Comparison of ENCODE assay signal across 8 cellular contexts in the genomic region with DNA sequence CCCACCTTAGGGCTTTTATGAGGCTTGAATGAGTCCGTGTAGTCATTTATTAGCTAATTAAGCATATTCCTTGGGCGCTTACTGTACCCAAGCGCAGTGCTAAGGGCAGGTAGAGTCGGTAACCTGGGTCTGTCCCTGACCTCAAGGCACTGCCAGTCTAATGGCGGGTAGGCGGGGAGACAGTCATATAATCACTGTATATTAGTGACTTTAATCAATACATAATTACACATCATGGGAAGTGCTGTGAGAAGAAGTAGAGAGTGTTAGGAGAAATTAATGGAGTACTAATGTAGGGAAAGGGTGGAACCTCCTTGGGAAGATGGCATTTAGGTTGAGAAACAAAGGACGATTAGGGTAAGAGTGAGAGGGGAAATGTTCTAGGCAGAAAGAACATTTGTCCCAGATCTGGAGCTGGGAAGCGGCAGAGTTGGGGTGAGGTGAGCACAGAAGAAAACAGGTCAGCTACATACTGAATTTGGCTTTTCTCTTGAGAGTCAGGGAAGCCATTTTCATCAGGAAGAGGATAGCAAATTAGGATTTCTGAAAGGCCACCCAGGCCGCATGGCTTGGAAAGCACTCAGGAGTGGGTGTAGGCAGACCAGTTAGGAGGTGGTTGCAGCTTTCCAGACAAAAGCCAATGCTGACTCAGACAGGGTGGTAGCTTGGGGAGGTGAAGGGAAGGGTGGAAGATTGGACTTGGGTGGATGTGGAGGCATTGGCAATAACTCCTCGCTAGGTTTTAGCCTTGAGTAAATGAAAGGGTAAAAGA. TPM values are rescaled to one million over a fixed set of nuclear protein-coding genes. Genes with fewer than 3 reads are reported as not detected.
DNase-seq lines count a peak whose midpoint lies in the region; ATAC-seq and TF ChIP-seq lines count a peak whose summit lies in the region.

No MANE protein-coding gene starts in this region.

- H3K27ac ChIP-seq in left lung: peak overlapping the region in 1 of 2 donors; percentile 95
- peak overlapping the region in 2 of 3 donors; percentile 96 for H3K27ac ChIP-seq in thyroid gland

- H3K9me3 ChIP-seq in left lung (no peaks in the 10 kb centered on the region), thyroid gland (no peaks in the 10 kb centered on the region)

- DNase-seq in activated T-cell treated with anti-CD3 and anti-CD28 coated beads, Interleukin-2, amount 50 U/mL, for 4 hours: no peak
- no peak for DNase-seq in activated T-cell treated with anti-CD3 and anti-CD28 coated beads, Interleukin-2, amount 50 U/mL, for 48 hours
- DNase-seq in left lung (no peak), thyroid gland (no peak), superior temporal gyrus (ENCODE audit: extremely low spot score) (no peak)

- H3K4me3 Mint-ChIP-seq in activated T-cell treated with anti-CD3 and anti-CD28 coated beads, Interleukin-2, amount 50 U/mL, for 4 hours: peak overlapping the region; percentile 92
- peak overlapping the region; percentile 85 for H3K4me3 Mint-ChIP-seq in activated naive CD8-positive, alpha-beta T cell

- WGBS in thyroid gland, 2 donors: 47 to 50% methylated on average over 10 of the region's 10 CpGs

- H3K9me3 Mint-ChIP-seq in activated T-cell treated with anti-CD3 and anti-CD28 coated beads, Interleukin-2, amount 50 U/mL, for 4 hours: no peaks in the 10 kb centered on the region
- no peaks in the 10 kb centered on the region for H3K9me3 Mint-ChIP-seq in activated naive CD8-positive, alpha-beta T cell (ENCODE audit: low read depth)

- no peak for TF ChIP-seq POLR2A in thyroid gland (IDR thresholded peaks at IDR 0.05)

- no peaks in the 10 kb centered on the region for H3K36me3 Mint-ChIP-seq in activated T-cell treated with anti-CD3 and anti-CD28 coated beads, Interleukin-2, amount 50 U/mL, for 4 hours (ENCODE audit: insufficient read depth)
- no peaks in the 10 kb centered on the region for H3K36me3 Mint-ChIP-seq in activated naive CD8-positive, alpha-beta T cell

- H3K4me1 ChIP-seq in left lung (peaks cover 23 to 43% of the 10 kb centered on the region in 2 donors), thyroid gland (peaks cover 22 to 33% of the 10 kb centered on the region in 2 donors)

- no peaks in the 10 kb centered on the region for H3K27me3 ChIP-seq in left lung
- H3K27me3 ChIP-seq in thyroid gland: no peaks in the 10 kb centered on the region

- ATAC-seq in activated T-cell treated with anti-CD3 and anti-CD28 coated beads, Interleukin-2, amount 50 U/mL, for 4 hours: peak; percentile 3 to 6
- ATAC-seq in left lung (no peak), HG03097 (IDR thresholded peaks at IDR 0.05; ENCODE audit: low FRiP score, unreplicated experiment) (no peak), GM18519 (IDR thresholded peaks at IDR 0.05; ENCODE audit: low FRiP score, unreplicated experiment) (no peak)

- peak overlapping the region; percentile 99 for H3K27ac Mint-ChIP-seq in activated naive CD8-positive, alpha-beta T cell

- H3K4me1 Mint-ChIP-seq in activated T-cell treated with anti-CD3 and anti-CD28 coated beads, Interleukin-2, amount 50 U/mL, for 4 hours (ENCODE audit: low read depth): peaks cover 39% of the 10 kb centered on the region
- H3K4me1 Mint-ChIP-seq in activated naive CD8-positive, alpha-beta T cell (ENCODE audit: low read depth): peaks cover 35% of the 10 kb centered on the region

- H3K4me3 ChIP-seq in left lung: peak overlapping the region; percentile 96 to 99
- peak overlapping the region; percentile 86 to 91 (median 90) for H3K4me3 ChIP-seq in thyroid gland (replicated peaks in 1 of 3)

- H3K27me3 Mint-ChIP-seq in activated T-cell treated with anti-CD3 and anti-CD28 coated beads, Interleukin-2, amount 50 U/mL, for 4 hours (ENCODE audit: low read depth): no peaks in the 10 kb centered on the region
- H3K27me3 Mint-ChIP-seq in activated naive CD8-positive, alpha-beta T cell: no peaks in the 10 kb centered on the region

- H3K36me3 ChIP-seq in left lung: no peaks in the 10 kb centered on the region
- no peaks in the 10 kb centered on the region for H3K36me3 ChIP-seq in thyroid gland

- no peak for TF ChIP-seq CTCF in left lung (IDR thresholded peaks at IDR 0.05)
- TF ChIP-seq CTCF in thyroid gland (IDR thresholded peaks at IDR 0.05): no peak

- intact Hi-C loops in left lung (cut with DNase I): loop anchor here in 1 of 2 donors (5.0 to 10.0 kb wide), 2 partner anchors 144 to 331 kb away; no protein-coding TSS in a partner anchor
- intact Hi-C loops in thyroid gland (cut with DNase I): no loop called here

RNA-seq across cellular contexts. Expression of gene BLCAP, which starts 1.0 kb away (rescaled TPM):
- 10 to 100 TPM; 31.8 to 37.9 (median 32.1) TPM for total RNA-seq in activated T-cell treated with anti-CD3 and anti-CD28 coated beads, Interleukin-2, amount 50 U/mL, for 4 hours
- total RNA-seq in left lung: 10 to 100 TPM; 65.5 to 67.6 TPM
- total RNA-seq in thyroid gland: 10 to 100 TPM; 56.6 to 80.3 (median 64.5) TPM

RNA-seq across cellular contexts. Expression of gene NNAT, which starts 7.6 kb away (rescaled TPM):
- total RNA-seq in activated T-cell treated with anti-CD3 and anti-CD28 coated beads, Interleukin-2, amount 50 U/mL, for 4 hours: under 1 TPM in 1 of 3 donors, not detected in 2; 0.42 TPM
- total RNA-seq in left lung (1 to 10 TPM in 1 of 2 donors, under 1 TPM in 1; 0.45 to 3.8 TPM), thyroid gland (1 to 10 TPM in 3 of 4 donors, under 1 TPM in 1; 0.45 to 4.9 (median 1.6) TPM)

Comparison
In these comparisons a context has a peak if more than half of its experiments do, and no peak if none do; other contexts are left out.
1. ATAC-seq: peak in activated T-cell treated with anti-CD3 and anti-CD28 coated beads, Interleukin-2, amount 50 U/mL, for 4 hours (2 of 2); none in left lung (single experiment), HG03097 (single experiment) and GM18519 (single experiment).